1 cellular context compared by ENCODE assay signal in the genomic region with DNA sequence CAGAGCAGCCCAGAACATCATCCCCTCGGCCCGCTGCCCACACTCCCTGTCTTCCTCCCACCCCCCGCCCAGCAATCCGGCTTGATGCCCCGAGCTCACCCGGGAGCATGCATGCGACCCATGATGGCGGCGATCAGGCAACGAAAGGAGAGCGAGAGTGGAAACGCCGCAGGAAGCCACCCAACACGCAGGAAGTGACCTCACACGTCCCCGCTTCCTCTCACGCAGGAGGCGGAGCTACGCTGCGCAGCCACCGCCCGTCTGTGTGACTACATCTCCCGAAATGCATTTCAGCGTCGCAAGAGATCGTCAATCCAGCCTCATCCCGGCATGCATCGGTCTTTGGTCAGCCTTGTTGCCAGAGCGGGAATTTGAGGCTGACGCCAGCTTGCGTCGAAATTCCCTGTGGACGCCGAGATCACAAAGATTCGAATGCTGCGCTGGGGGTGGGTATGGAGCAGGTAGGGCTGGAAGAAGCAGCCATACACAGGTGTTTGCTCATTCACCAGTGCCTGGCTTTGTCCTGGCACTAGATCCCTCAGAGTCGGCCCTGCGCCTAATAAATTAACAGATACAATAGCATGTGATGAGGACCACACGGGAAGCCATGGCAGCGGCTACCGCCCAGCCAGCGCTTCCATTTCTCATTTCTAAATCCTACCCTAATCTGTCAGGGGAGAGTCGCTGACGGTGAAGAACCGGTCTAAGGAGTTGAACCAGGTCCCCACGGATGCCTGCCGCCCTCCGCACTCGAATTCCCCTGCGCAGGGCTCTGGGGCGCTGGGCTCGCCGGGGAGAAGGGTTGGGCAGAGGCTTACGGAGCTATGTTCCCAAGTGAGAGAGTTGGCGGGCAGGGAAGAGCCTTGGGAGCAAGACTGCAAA.
TF ChIP-seq lines count a peak whose summit lies in the region.

A gene (minus strand): TSS at position 148 of the 882 bp plus-strand sequence. CDS start 26 bp downstream, at position 122.

TF ChIP-seq in HepG2, 621 proteins besides CTCF, POLR2A, EP300 and RAD21 (continued from another document and continues in another):
- TF ChIP-seq, protein P1, sequence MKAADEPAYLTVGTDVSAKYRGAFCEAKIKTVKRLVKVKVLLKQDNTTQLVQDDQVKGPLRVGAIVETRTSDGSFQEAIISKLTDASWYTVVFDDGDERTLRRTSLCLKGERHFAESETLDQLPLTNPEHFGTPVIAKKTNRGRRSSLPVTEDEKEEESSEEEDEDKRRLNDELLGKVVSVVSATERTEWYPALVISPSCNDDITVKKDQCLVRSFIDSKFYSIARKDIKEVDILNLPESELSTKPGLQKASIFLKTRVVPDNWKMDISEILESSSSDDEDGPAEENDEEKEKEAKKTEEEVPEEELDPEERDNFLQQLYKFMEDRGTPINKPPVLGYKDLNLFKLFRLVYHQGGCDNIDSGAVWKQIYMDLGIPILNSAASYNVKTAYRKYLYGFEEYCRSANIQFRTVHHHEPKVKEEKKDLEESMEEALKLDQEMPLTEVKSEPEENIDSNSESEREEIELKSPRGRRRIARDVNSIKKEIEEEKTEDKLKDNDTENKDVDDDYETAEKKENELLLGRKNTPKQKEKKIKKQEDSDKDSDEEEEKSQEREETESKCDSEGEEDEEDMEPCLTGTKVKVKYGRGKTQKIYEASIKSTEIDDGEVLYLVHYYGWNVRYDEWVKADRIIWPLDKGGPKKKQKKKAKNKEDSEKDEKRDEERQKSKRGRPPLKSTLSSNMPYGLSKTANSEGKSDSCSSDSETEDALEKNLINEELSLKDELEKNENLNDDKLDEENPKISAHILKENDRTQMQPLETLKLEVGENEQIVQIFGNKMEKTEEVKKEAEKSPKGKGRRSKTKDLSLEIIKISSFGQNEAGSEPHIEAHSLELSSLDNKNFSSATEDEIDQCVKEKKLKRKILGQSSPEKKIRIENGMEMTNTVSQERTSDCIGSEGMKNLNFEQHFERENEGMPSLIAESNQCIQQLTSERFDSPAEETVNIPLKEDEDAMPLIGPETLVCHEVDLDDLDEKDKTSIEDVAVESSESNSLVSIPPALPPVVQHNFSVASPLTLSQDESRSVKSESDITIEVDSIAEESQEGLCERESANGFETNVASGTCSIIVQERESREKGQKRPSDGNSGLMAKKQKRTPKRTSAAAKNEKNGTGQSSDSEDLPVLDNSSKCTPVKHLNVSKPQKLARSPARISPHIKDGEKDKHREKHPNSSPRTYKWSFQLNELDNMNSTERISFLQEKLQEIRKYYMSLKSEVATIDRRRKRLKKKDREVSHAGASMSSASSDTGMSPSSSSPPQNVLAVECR (CRISPR knock-in tag; IDR thresholded peaks at IDR 0.05; ENCODE audit: borderline replicate concordance): peak; percentile 98
- no peak; the same call in 1 of the 2 replicates for TF ChIP-seq ZNF225 (CRISPR knock-in tag; IDR thresholded peaks at IDR 0.05)
- TF ChIP-seq ZNF24 (IDR thresholded peaks at IDR 0.05): no peak
- TF ChIP-seq, protein P2, sequence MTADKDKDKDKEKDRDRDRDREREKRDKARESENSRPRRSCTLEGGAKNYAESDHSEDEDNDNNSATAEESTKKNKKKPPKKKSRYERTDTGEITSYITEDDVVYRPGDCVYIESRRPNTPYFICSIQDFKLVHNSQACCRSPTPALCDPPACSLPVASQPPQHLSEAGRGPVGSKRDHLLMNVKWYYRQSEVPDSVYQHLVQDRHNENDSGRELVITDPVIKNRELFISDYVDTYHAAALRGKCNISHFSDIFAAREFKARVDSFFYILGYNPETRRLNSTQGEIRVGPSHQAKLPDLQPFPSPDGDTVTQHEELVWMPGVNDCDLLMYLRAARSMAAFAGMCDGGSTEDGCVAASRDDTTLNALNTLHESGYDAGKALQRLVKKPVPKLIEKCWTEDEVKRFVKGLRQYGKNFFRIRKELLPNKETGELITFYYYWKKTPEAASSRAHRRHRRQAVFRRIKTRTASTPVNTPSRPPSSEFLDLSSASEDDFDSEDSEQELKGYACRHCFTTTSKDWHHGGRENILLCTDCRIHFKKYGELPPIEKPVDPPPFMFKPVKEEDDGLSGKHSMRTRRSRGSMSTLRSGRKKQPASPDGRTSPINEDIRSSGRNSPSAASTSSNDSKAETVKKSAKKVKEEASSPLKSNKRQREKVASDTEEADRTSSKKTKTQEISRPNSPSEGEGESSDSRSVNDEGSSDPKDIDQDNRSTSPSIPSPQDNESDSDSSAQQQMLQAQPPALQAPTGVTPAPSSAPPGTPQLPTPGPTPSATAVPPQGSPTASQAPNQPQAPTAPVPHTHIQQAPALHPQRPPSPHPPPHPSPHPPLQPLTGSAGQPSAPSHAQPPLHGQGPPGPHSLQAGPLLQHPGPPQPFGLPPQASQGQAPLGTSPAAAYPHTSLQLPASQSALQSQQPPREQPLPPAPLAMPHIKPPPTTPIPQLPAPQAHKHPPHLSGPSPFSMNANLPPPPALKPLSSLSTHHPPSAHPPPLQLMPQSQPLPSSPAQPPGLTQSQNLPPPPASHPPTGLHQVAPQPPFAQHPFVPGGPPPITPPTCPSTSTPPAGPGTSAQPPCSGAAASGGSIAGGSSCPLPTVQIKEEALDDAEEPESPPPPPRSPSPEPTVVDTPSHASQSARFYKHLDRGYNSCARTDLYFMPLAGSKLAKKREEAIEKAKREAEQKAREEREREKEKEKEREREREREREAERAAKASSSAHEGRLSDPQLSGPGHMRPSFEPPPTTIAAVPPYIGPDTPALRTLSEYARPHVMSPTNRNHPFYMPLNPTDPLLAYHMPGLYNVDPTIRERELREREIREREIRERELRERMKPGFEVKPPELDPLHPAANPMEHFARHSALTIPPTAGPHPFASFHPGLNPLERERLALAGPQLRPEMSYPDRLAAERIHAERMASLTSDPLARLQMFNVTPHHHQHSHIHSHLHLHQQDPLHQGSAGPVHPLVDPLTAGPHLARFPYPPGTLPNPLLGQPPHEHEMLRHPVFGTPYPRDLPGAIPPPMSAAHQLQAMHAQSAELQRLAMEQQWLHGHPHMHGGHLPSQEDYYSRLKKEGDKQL (CRISPR knock-in tag; IDR thresholded peaks at IDR 0.05; ENCODE audit: low read depth): no peak; the same call in 1 of the 2 replicates
- peak; percentile 91; the same call in 1 of the 2 replicates for TF ChIP-seq ZNF230 (CRISPR knock-in tag; IDR thresholded peaks at IDR 0.05)
- TF ChIP-seq ZNF75D (CRISPR knock-in tag; IDR thresholded peaks at IDR 0.05; ENCODE audit: borderline replicate concordance): no peak
- TF ChIP-seq, protein P3, sequence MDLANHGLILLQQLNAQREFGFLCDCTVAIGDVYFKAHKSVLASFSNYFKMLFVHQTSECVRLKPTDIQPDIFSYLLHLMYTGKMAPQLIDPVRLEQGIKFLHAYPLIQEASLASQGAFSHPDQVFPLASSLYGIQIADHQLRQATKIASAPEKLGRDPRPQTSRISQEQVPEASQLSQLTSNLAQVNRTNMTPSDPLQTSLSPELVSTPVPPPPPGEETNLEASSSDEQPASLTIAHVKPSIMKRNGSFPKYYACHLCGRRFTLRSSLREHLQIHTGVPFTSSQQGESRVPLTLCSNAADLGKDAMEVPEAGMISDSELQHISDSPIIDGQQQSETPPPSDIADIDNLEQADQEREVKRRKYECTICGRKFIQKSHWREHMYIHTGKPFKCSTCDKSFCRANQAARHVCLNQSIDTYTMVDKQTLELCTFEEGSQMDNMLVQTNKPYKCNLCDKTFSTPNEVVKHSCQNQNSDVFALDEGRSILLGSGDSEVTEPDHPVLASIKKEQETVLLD (CRISPR knock-in tag; IDR thresholded peaks at IDR 0.05; ENCODE audit: low read depth): peak; percentile 64
- no peak for TF ChIP-seq ZNF768 (CRISPR knock-in tag; IDR thresholded peaks at IDR 0.05)
- TF ChIP-seq ZNF234 (CRISPR knock-in tag; conservative IDR thresholded peaks at IDR 0.05): no peak
- TF ChIP-seq MYNN (CRISPR knock-in tag; IDR thresholded peaks at IDR 0.05; ENCODE audit: low read depth): no peak
- TF ChIP-seq ELF3 (CRISPR knock-in tag; IDR thresholded peaks at IDR 0.05): no peak
- no peak for TF ChIP-seq MAFF (IDR thresholded peaks at IDR 0.05; ENCODE audit: low read depth, low read length)
- peak; percentile 45; the same call in 1 of the 2 replicates for TF ChIP-seq SOX5 (CRISPR knock-in tag; IDR thresholded peaks at IDR 0.05; ENCODE audit: borderline replicate concordance)
- TF ChIP-seq GPN1 (CRISPR knock-in tag; IDR thresholded peaks at IDR 0.05; ENCODE audit: borderline replicate concordance): 0 out of 2 replicates have a peak, but pooled peaks have one; percentile 15
- TF ChIP-seq, protein P4, sequence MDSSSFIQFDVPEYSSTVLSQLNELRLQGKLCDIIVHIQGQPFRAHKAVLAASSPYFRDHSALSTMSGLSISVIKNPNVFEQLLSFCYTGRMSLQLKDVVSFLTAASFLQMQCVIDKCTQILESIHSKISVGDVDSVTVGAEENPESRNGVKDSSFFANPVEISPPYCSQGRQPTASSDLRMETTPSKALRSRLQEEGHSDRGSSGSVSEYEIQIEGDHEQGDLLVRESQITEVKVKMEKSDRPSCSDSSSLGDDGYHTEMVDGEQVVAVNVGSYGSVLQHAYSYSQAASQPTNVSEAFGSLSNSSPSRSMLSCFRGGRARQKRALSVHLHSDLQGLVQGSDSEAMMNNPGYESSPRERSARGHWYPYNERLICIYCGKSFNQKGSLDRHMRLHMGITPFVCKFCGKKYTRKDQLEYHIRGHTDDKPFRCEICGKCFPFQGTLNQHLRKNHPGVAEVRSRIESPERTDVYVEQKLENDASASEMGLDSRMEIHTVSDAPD (CRISPR knock-in tag; IDR thresholded peaks at IDR 0.05): peak; percentile 78
- TF ChIP-seq SIN3B (IDR thresholded peaks at IDR 0.05; ENCODE audit: low read length): peak; percentile 89
- TF ChIP-seq, protein P5, sequence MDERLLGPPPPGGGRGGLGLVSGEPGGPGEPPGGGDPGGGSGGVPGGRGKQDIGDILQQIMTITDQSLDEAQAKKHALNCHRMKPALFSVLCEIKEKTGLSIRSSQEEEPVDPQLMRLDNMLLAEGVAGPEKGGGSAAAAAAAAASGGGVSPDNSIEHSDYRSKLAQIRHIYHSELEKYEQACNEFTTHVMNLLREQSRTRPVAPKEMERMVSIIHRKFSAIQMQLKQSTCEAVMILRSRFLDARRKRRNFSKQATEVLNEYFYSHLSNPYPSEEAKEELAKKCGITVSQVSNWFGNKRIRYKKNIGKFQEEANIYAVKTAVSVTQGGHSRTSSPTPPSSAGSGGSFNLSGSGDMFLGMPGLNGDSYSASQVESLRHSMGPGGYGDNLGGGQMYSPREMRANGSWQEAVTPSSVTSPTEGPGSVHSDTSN (CRISPR knock-in tag; IDR thresholded peaks at IDR 0.05): no peak
- TF ChIP-seq RXRB (CRISPR knock-in tag; IDR thresholded peaks at IDR 0.05; ENCODE audit: borderline replicate concordance): peak; percentile 68
- TF ChIP-seq NONO (IDR thresholded peaks at IDR 0.05): no peak
- TF ChIP-seq NONO (CRISPR knock-in tag; conservative IDR thresholded peaks at IDR 0.05): peak; percentile 78
- TF ChIP-seq, protein P6, sequence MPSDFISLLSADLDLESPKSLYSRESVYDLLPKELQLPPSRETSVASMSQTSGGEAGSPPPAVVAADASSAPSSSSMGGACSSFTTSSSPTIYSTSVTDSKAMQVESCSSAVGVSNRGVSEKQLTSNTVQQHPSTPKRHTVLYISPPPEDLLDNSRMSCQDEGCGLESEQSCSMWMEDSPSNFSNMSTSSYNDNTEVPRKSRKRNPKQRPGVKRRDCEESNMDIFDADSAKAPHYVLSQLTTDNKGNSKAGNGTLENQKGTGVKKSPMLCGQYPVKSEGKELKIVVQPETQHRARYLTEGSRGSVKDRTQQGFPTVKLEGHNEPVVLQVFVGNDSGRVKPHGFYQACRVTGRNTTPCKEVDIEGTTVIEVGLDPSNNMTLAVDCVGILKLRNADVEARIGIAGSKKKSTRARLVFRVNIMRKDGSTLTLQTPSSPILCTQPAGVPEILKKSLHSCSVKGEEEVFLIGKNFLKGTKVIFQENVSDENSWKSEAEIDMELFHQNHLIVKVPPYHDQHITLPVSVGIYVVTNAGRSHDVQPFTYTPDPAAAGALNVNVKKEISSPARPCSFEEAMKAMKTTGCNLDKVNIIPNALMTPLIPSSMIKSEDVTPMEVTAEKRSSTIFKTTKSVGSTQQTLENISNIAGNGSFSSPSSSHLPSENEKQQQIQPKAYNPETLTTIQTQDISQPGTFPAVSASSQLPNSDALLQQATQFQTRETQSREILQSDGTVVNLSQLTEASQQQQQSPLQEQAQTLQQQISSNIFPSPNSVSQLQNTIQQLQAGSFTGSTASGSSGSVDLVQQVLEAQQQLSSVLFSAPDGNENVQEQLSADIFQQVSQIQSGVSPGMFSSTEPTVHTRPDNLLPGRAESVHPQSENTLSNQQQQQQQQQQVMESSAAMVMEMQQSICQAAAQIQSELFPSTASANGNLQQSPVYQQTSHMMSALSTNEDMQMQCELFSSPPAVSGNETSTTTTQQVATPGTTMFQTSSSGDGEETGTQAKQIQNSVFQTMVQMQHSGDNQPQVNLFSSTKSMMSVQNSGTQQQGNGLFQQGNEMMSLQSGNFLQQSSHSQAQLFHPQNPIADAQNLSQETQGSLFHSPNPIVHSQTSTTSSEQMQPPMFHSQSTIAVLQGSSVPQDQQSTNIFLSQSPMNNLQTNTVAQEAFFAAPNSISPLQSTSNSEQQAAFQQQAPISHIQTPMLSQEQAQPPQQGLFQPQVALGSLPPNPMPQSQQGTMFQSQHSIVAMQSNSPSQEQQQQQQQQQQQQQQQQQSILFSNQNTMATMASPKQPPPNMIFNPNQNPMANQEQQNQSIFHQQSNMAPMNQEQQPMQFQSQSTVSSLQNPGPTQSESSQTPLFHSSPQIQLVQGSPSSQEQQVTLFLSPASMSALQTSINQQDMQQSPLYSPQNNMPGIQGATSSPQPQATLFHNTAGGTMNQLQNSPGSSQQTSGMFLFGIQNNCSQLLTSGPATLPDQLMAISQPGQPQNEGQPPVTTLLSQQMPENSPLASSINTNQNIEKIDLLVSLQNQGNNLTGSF (CRISPR knock-in tag; IDR thresholded peaks at IDR 0.05): no peak
- peak; percentile 98 for TF ChIP-seq POLR2G (IDR thresholded peaks at IDR 0.05; ENCODE audit: low read depth, low read length)
- TF ChIP-seq KLF13 (CRISPR knock-in tag; IDR thresholded peaks at IDR 0.05): no peak
- TF ChIP-seq ZFYVE20 (CRISPR knock-in tag; IDR thresholded peaks at IDR 0.05; ENCODE audit: borderline replicate concordance, low read depth): no peak
- TF ChIP-seq SRF (IDR thresholded peaks at IDR 0.05; ENCODE audit: low read depth, low read length): 0 out of 2 replicates have a peak, but pooled peaks have one; percentile 23
- TF ChIP-seq, protein P7, sequence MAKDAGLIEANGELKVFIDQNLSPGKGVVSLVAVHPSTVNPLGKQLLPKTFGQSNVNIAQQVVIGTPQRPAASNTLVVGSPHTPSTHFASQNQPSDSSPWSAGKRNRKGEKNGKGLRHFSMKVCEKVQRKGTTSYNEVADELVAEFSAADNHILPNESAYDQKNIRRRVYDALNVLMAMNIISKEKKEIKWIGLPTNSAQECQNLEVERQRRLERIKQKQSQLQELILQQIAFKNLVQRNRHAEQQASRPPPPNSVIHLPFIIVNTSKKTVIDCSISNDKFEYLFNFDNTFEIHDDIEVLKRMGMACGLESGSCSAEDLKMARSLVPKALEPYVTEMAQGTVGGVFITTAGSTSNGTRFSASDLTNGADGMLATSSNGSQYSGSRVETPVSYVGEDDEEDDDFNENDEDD (CRISPR knock-in tag; IDR thresholded peaks at IDR 0.05; ENCODE audit: borderline replicate concordance): peak; percentile 100
- peak; percentile 99 for TF ChIP-seq YEATS2 (CRISPR knock-in tag; IDR thresholded peaks at IDR 0.05; ENCODE audit: borderline replicate concordance)
- TF ChIP-seq ZNF3 (CRISPR knock-in tag; IDR thresholded peaks at IDR 0.05): no peak
